Comparison of ENCODE assay signal across 10 cellular contexts in the genomic region with DNA sequence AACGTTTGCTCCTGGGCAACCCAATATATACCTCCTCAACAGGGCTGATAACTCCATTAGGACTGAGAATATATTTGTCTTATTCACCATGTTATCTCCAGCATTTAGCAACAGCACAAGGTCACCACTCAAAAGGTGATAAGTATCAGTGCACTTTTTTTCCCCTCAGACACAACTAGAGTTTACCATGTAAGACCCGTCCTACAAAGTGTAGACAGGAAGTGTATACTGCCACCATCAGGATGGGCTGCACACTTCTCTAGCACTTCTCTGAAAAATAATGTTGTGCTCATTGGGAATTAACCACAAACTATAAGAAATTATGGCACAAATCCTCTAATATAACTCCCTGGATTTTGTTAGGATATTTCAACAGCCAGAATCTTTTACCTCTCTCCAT. TPM values are rescaled to one million over a fixed set of nuclear protein-coding genes. Genes with fewer than 3 reads are reported as not detected.
DNase-seq lines count a peak whose midpoint lies in the region; TF ChIP-seq lines count a peak whose summit lies in the region.
"Had no signal": no experiment of that assay in that cellular context is flagged by ENCODE, and none has a peak within 500 bp of the region (broad histone marks: within the 10 kb centered on the region; RNA-seq: fewer than 3 reads in every experiment).

No MANE protein-coding gene starts in this region.

- WGBS in hepatocyte (ENCODE audit: low lambda C conversion rate, missing lambda C conversion rate), result 32% methylated on average over 2 of the region's 2 CpGs

- peak; percentile 21 for TF ChIP-seq CTCF in AG09319 (IDR thresholded peaks at IDR 0.05; ENCODE audit: low read depth, low read length)
- TF ChIP-seq CTCF in hepatocyte (IDR thresholded peaks at IDR 0.05; ENCODE audit: poor library complexity), result peak; percentile 46

- no peaks in the 10 kb centered on the region for H3K79me2 ChIP-seq in hepatocyte

- H3K27ac ChIP-seq in hepatocyte, result no peak overlapping the region
- H3K27ac ChIP-seq: thoracic aorta had no signal

- H4K20me1 ChIP-seq in hepatocyte (ENCODE audit: insufficient read depth, poor library complexity, severe bottlenecking), result no peaks in the 10 kb centered on the region

- no peak overlapping the region for H3K4me3 ChIP-seq in hepatocyte
- H3K4me3 ChIP-seq: thoracic aorta had no signal

- H3K4me2 ChIP-seq in hepatocyte, result no peak overlapping the region

- H2AFZ ChIP-seq in hepatocyte, result no peak overlapping the region

- H3K9me3 ChIP-seq in hepatocyte (ENCODE audit: low read depth), result no peaks in the 10 kb centered on the region
- H3K9me3 ChIP-seq: thoracic aorta had no signal

- no peaks in the 10 kb centered on the region for H3K4me1 ChIP-seq in hepatocyte (ENCODE audit: insufficient read depth)

- H3K36me3 ChIP-seq in hepatocyte (replicated peaks; ENCODE audit: insufficient read depth, low read depth), result no peaks in the 10 kb centered on the region
- H3K36me3 ChIP-seq: thoracic aorta had no signal

- no peaks in the 10 kb centered on the region for H3K9me2 ChIP-seq in hepatocyte (replicated peaks; ENCODE audit: insufficient read depth)

- peaks cover 15% of the 10 kb centered on the region for H3K27me3 ChIP-seq in hepatocyte

- no peak for DNase-seq in AG09319 (ENCODE audit: extremely low read depth, low read depth)
- DNase-seq in H4 (ENCODE audit: low spot score), result peak; percentile 25
- DNase-seq in RPMI7951 (ENCODE audit: low read depth), result peak; percentile 57
- DNase-seq in hepatocyte (ENCODE audit: low spot score), result no peak
- DNase-seq in NCI-H1436 treated with DMSO at 0.1 percent for 48 hours (lab: John Stamatoyannopoulos, UW), result no peak
- DNase-seq in activated effector memory CD4-positive, alpha-beta T cell treated with anti-CD3 and anti-CD28 coated beads, Interleukin-2, amount 50 U/mL, for 16 hours, result no peak
- DNase-seq in C1 segment of cervical spinal cord (lab: John Stamatoyannopoulos, UW), result no peak
- DNase-seq in amygdala (lab: John Stamatoyannopoulos, UW), result no peak
- DNase-seq: NCI-H2227 treated with DMSO at 0.1 percent for 48 hours had no signal

RNA-seq across cellular contexts. Expression of a gene that starts 5.7 kb away (rescaled TPM):
- 6.1 and 6.4 TPM in 2 replicates for total RNA-seq in H4 (2014; rRNA removed; shearing (Covaris generic))
- total RNA-seq in RPMI7951 (2014; rRNA removed; shearing (Covaris generic)), result 53.7 and 62.0 TPM in 2 replicates
- 3.1 and 5.2 TPM in 2 replicates for total RNA-seq in hepatocyte
- 5.9 and 7.2 TPM in 2 replicates for polyA plus RNA-seq in hepatocyte

Comparison
In these comparisons a context has a peak if more than half of its experiments do, and no peak if none do; other contexts are left out.
1. DNase-seq: peak in H4 (single experiment) and RPMI7951 (single experiment); none in AG09319 (single experiment), hepatocyte (single experiment), NCI-H1436 treated with DMSO at 0.1 percent for 48 hours (single experiment), activated effector memory CD4-positive, alpha-beta T cell treated with anti-CD3 and anti-CD28 coated beads, Interleukin-2, amount 50 U/mL, for 16 hours (single experiment), C1 segment of cervical spinal cord (0 of 14) and amygdala (0 of 56).